ENCODE assay signal across 21 cellular contexts in the genomic region with DNA sequence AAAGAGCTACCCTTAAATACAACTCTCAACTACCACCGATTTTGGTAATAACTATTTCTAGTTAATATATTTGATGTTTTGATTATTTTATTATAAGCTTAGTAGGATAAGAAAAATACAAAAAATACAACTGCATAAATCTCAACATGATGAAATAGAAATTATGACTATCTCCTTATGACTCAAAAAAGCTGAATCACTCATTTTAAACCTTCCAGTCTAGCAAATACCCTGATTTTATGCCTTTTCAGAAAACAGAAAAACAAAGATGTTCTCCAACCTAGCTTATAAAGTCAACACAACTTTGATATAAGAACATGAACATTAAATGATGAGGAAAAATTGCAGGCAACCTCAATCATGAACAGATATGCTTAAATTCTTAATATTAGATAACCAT.
"Had no signal": no experiment of that assay in that cellular context is flagged by ENCODE, and none has a peak within 500 bp of the region (broad histone marks: within the 10 kb centered on the region; RNA-seq: fewer than 3 reads in every experiment).

No MANE protein-coding gene starts in this region.

- H3K9me3 ChIP-seq: body of pancreas, colonic mucosa, left lung, lower lobe of right lung, mucosa of descending colon, ovary, psoas muscle, tibial nerve had no signal

- H3K36me3 ChIP-seq: cardiac muscle cell, colonic mucosa, left lung, lower lobe of right lung, ovary, spleen, tibial nerve had no signal

- DNase-seq: activated B cell treated with CpG ODN at 0.5 μM for 24 hours; activated CD4-positive, alpha-beta T cell treated with anti-CD3 and anti-CD28 coated beads, Interleukin-2, amount 50 U/mL, for 1 hour; activated CD8-positive, alpha-beta T cell treated with anti-CD3 and anti-CD28 coated beads for 36 hours; activated naive CD8-positive, alpha-beta T cell treated with anti-CD3 and anti-CD28 coated beads, Interleukin-2, amount 50 U/mL, for 24 hours; activated T-cell treated with anti-CD3 and anti-CD28 coated beads, Interleukin-2, amount 50 U/mL, for 4 hours; aorta; body of pancreas; cerebellar nuclear complex; colonic mucosa; dorsolateral prefrontal cortex; effector memory CD8-positive, alpha-beta T cell; left lung; lower lobe of right lung; mucosa of descending colon; ovary; psoas muscle; spleen; stimulated activated naive CD4-positive, alpha-beta T cell; T-helper 1 cell had no signal

- H3K27ac ChIP-seq: body of pancreas, cardiac muscle cell, colonic mucosa, dorsolateral prefrontal cortex, left lung, lower lobe of right lung, ovary, psoas muscle, spleen, tibial nerve had no signal

- ATAC-seq: activated CD8-positive, alpha-beta T cell treated with anti-CD3 and anti-CD28 coated beads for 36 hours; activated naive CD8-positive, alpha-beta T cell treated with anti-CD3 and anti-CD28 coated beads, Interleukin-2, amount 50 U/mL, for 24 hours; activated T-cell treated with anti-CD3 and anti-CD28 coated beads, Interleukin-2, amount 50 U/mL, for 4 hours; body of pancreas; effector memory CD8-positive, alpha-beta T cell; left lung; lower lobe of right lung; mucosa of descending colon; psoas muscle had no signal

- H3K4me3 ChIP-seq: body of pancreas, cardiac muscle cell, colonic mucosa, dorsolateral prefrontal cortex, left lung, lower lobe of right lung, mucosa of descending colon, ovary, psoas muscle, spleen, tibial nerve had no signal

- H3K4me1 ChIP-seq: body of pancreas, colonic mucosa had no signal

- H3K27me3 ChIP-seq: body of pancreas, cardiac muscle cell, colonic mucosa, dorsolateral prefrontal cortex, left lung, ovary, spleen, tibial nerve had no signal
